Comparison of ENCODE assay signal across 1 cellular context in the genomic region with DNA sequence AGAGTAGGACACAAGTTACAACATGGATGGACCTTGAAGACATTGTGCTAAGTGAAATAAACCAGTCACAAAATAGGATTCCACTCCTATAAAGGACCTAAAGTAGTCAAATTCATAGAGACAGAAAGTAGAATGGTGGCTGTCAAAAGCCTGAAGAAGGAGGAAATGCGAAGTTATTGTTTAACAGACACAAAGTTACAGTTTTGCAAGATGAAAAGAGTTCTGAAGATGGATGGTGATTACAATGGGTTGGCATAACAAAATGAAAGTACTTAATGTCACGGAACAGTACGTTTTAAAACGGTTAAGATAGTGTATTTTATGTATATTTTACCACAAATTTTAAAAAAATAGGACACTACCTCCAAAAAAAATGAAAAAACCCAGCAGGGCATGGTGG.
TF ChIP-seq lines count a peak whose summit lies in the region.

No MANE protein-coding gene starts in this region.

TF ChIP-seq in GM12878, 131 proteins besides CTCF, POLR2A, EP300 and RAD21 (continued from another document):
- peak; percentile 35; the same call in 1 of the 2 replicates for TF ChIP-seq PKNOX1 (IDR thresholded peaks at IDR 0.05)
